Comparison of ENCODE assay signal across 7 cellular contexts in genomic region chr13:87677334-87678234, GRCh38. TPM values are rescaled to one million over a fixed set of nuclear protein-coding genes. Genes with fewer than 3 reads are reported as not detected.
DNase-seq lines count a peak whose midpoint lies in the region; ATAC-seq and TF ChIP-seq lines count a peak whose summit lies in the region.

No MANE protein-coding gene starts in this region.

- POLR2A ChIA-PET in HEK293 (lab: Yijun Ruan, JAX): no interaction called here
- POLR2A ChIA-PET in OCI-LY7 (lab: Charles Lee): interaction anchor here (0.7 to 2.2 kb wide), 4 partner anchors 12 to 378 kb away, joined by 3 to 7 read pairs (median 4); no protein-coding TSS in a partner anchor

- no peak overlapping the region for H3K27ac ChIP-seq in HEK293 (ENCODE audit: extremely low read depth, low read depth, low read length)
- H3K27ac ChIP-seq in OCI-LY7 (ENCODE audit: low read depth, low read length, poor library complexity, severe bottlenecking): peak overlapping the region; percentile 88
- no peak overlapping the region for H3K27ac ChIP-seq in colonic mucosa

- H3K9me2 ChIP-seq in OCI-LY7 (ENCODE audit: insufficient read depth, low read length): no peaks in the 10 kb centered on the region

- no peak overlapping the region for H3K9ac ChIP-seq in colonic mucosa (ENCODE audit: low read depth in 2 of 2, low read length in 2 of 2)

- DNase-seq in OCI-LY7 (ENCODE audit: low spot score) (peak; percentile 94), colonic mucosa (no peak), mucosa of descending colon (peak; percentile 22 to 48 (median 32)), germinal center (ENCODE audit: low spot score) (no peak), SK-N-DZ (ENCODE audit: low spot score) (no peak)

- TF ChIP-seq CTCF in HEK293 (tag by site-specific recombination; IDR thresholded peaks at IDR 0.05) (no peak), OCI-LY7 (conservative IDR thresholded peaks at IDR 0.05; ENCODE audit: low read length) (no peak), colonic mucosa (IDR thresholded peaks at IDR 0.05) (no peak), mucosa of descending colon (IDR thresholded peaks at IDR 0.05) (no peak)

- peak; percentile 51 for ATAC-seq in mucosa of descending colon
- ATAC-seq in GM18861 (IDR thresholded peaks at IDR 0.05; ENCODE audit: unreplicated experiment): no peak

- CTCF ChIA-PET in HEK293 (lab: Yijun Ruan, JAX): no interaction called here
- CTCF ChIA-PET in OCI-LY7 (lab: Charles Lee; ENCODE audit: unreplicated experiment): no interaction called here

- H3K4me3 ChIP-seq in HEK293 (ENCODE audit: low read depth, low read length) (peak overlapping the region; percentile 25), OCI-LY7 (ENCODE audit: low read depth, low read length, poor library complexity, severe bottlenecking) (peak overlapping the region; percentile 69), colonic mucosa (peak overlapping the region; percentile 26), mucosa of descending colon (no peak overlapping the region)

- H3K4me1 ChIP-seq in HEK293 (ENCODE audit: control insufficient read depth, insufficient read depth, low read length) (no peaks in the 10 kb centered on the region), OCI-LY7 (ENCODE audit: insufficient read depth, low read length, poor library complexity, severe bottlenecking) (peaks cover 74% of the 10 kb centered on the region), colonic mucosa (peaks cover 5% of the 10 kb centered on the region), mucosa of descending colon (ENCODE audit: low read depth) (peaks cover 12% of the 10 kb centered on the region)

- peak overlapping the region; percentile 79 for H2AFZ ChIP-seq in OCI-LY7 (ENCODE audit: low read length)

- peaks cover 87% of the 10 kb centered on the region for H3K79me2 ChIP-seq in OCI-LY7 (ENCODE audit: insufficient read depth, low read depth, low read length)

- H4K20me1 ChIP-seq in OCI-LY7 (ENCODE audit: insufficient read depth, low read length): no peaks in the 10 kb centered on the region

- H3K27me3 ChIP-seq in colonic mucosa: peaks cover 48% of the 10 kb centered on the region

- no TSS peak for BruUV-seq in OCI-LY7 (replicated peaks; lab: Mats Ljungman, UMichigan)

- H3K4me2 ChIP-seq in OCI-LY7 (ENCODE audit: low read length): peak overlapping the region; percentile 80

- peaks cover 0 to 25% of the 10 kb centered on the region in 2 experiments; a peak in 1 of 3 replicates for H3K36me3 ChIP-seq in HEK293 (ENCODE audit: control insufficient read depth in 2 of 2, insufficient read depth in 1 of 2, low read length in 2 of 2)
- peaks cover 48% of the 10 kb centered on the region for H3K36me3 ChIP-seq in OCI-LY7 (ENCODE audit: insufficient read depth, low read length)
- no peaks in the 10 kb centered on the region for H3K36me3 ChIP-seq in colonic mucosa
- H3K36me3 ChIP-seq in mucosa of descending colon (ENCODE audit: low read depth): no peaks in the 10 kb centered on the region

- H3K9me3 ChIP-seq in HEK293 (ENCODE audit: control insufficient read depth, insufficient read depth, low read depth, low read length) (no peaks in the 10 kb centered on the region), OCI-LY7 (ENCODE audit: low read length) (no peaks in the 10 kb centered on the region), colonic mucosa (no peaks in the 10 kb centered on the region), mucosa of descending colon (no peaks in the 10 kb centered on the region)

- intact Hi-C loops in OCI-LY7 (cut with micrococcal nuclease; ENCODE audit: unreplicated experiment) (loop anchor here (1.0 kb wide), 1 partner anchor 233 kb away; no protein-coding TSS in a partner anchor), colonic mucosa (cut with DNase I) (no loop called here), mucosa of descending colon (cut with DNase I, micrococcal nuclease) (no loop called here)

TF ChIP-seq in HEK293, 187 proteins besides CTCF, POLR2A, EP300 and RAD21:
- TF ChIP-seq ZNF791 (tag by site-specific recombination; IDR thresholded peaks at IDR 0.05) (no peak), ZBTB44 (tag by site-specific recombination; IDR thresholded peaks at IDR 0.05) (peak; percentile 84), ZNF707 (tag by site-specific recombination; IDR thresholded peaks at IDR 0.05) (no peak), ZBTB20 (tag by site-specific recombination; IDR thresholded peaks at IDR 0.05) (peak; percentile 21; the same call in 1 of the 2 replicates), ZNF473 (tag by site-specific recombination; IDR thresholded peaks at IDR 0.05) (no peak)
TF ChIP-seq in HEK293: peak in this region for 2.

RNA-seq across cellular contexts. Expression of gene SLITRK5, which starts 6.4 kb away (rescaled TPM):
- 9.8 and 10.6 TPM in 2 replicates for total RNA-seq in OCI-LY7 (2014; rRNA removed; shearing (Covaris generic))
- total RNA-seq in OCI-LY7 (2022): 20.0 and 23.5 TPM in 2 replicates
- total RNA-seq in colonic mucosa: under 1 TPM; 0.10 to 0.13 TPM
- under 1 TPM; 0.10 to 0.38 (median 0.23) TPM for total RNA-seq in mucosa of descending colon
- polyA plus RNA-seq in SK-N-DZ (2014; cell fraction: cytosol; rRNA removed): 1.6 and 1.9 TPM in 2 replicates
- polyA plus RNA-seq in SK-N-DZ (2014; cell fraction: nucleus; rRNA removed): 2.2 and 2.7 TPM in 2 replicates

Comparison
In these comparisons a context has a peak if more than half of its experiments do, and no peak if none do; other contexts are left out.
1. DNase-seq: peak in OCI-LY7 (single experiment) and mucosa of descending colon (3 of 3); none in colonic mucosa (single experiment), germinal center (single experiment) and SK-N-DZ (single experiment).
2. RNA of gene SLITRK5, which starts 6.4 kb away (total RNA-seq): 9.8 to 23.5 TPM in OCI-LY7; 0.10 to 0.38 TPM in mucosa of descending colon and 0.10 to 0.13 TPM in colonic mucosa; every median in the first group is over 4 times any median in the second.